Comparison of ENCODE assay signal across 32 cellular contexts in genomic region chr16:82282662-82283061, GRCh38.
"Had no signal": no experiment of that assay in that cellular context is flagged by ENCODE, and none has a peak within 500 bp of the region (broad histone marks: within the 10 kb centered on the region; RNA-seq: fewer than 3 reads in every experiment).

No MANE protein-coding gene starts in this region.

- H3K36me3 ChIP-seq: breast epithelium, pancreas, prostate gland, thyroid gland, WERI-Rb-1 had no signal

- H3K4me1 ChIP-seq: breast epithelium, prostate gland had no signal

- H3K27ac ChIP-seq: breast epithelium, pancreas, prostate gland, thyroid gland, WERI-Rb-1 had no signal

- H3K9me3 ChIP-seq: breast epithelium, pancreas, prostate gland, thyroid gland had no signal

- ATAC-seq: esophagus mucosa; left colon; naive thymus-derived CD4-positive, alpha-beta T cell; pancreas; sciatic nerve; stimulated activated effector memory CD8-positive, alpha-beta T cell treated with anti-CD3 and anti-CD28 coated beads, Interleukin-12 subunit alpha, Interleukin-12 subunit beta, amount 100 ng/mL, for 72 hours; stimulated activated naive CD8-positive, alpha-beta T cell treated with anti-CD3 and anti-CD28 coated beads, Interleukin-15, amount 100 ng/mL, for 72 hours had no signal

- DNase-seq: activated CD4-positive, alpha-beta memory T cell treated with anti-CD3 and anti-CD28 coated beads for 36 hours; activated CD4-positive, alpha-beta T cell treated with anti-CD3 and anti-CD28 coated beads, Interleukin-2, amount 10 ng/mL, durations not matched to agents 24 days and 14 days; activated CD4-positive, CD25-positive, alpha-beta regulatory T cell treated with anti-CD3 and anti-CD28 coated beads, Interleukin-2, amount 50 U/mL, for 72 hours; activated CD8-positive, alpha-beta memory T cell treated with anti-CD3 and anti-CD28 coated beads, Interleukin-2, amount 50 U/mL, for 4 hours; activated gamma-delta T cell treated with Interleukin-2 at 50 U/mL for 16 hours; activated naive CD4-positive, alpha-beta T cell treated with anti-CD3 and anti-CD28 coated beads, Interleukin-2, amount 50 U/mL, for 16 hours; activated T-cell treated with anti-CD3 and anti-CD28 coated beads, Interleukin-2, amount 50 U/mL, for 24 hours; amniotic stem cell; central memory CD4-positive, alpha-beta T cell; endodermal cell; foreskin fibroblast; head of caudate nucleus; hypothalamus; immature natural killer cell; kidney; left colon; naive thymus-derived CD4-positive, alpha-beta T cell; nucleus accumbens; pancreas; retina; small intestine; stimulated activated CD4-positive, alpha-beta T cell treated with anti-CD3 and anti-CD28 coated beads, Interleukin-4, amount 100 ng/mL, for 24 hours; stimulated activated naive CD8-positive, alpha-beta T cell treated with anti-CD3 and anti-CD28 coated beads, Interleukin-15, amount 100 ng/mL, for 72 hours; substantia nigra; T-helper 9 cell; thyroid gland; WERI-Rb-1 had no signal

- H3K4me3 ChIP-seq: breast epithelium, pancreas, prostate gland, thyroid gland had no signal

- H3K27me3 ChIP-seq: breast epithelium, pancreas, thyroid gland had no signal
